27 cellular contexts compared by ENCODE assay signal in the genomic region with DNA sequence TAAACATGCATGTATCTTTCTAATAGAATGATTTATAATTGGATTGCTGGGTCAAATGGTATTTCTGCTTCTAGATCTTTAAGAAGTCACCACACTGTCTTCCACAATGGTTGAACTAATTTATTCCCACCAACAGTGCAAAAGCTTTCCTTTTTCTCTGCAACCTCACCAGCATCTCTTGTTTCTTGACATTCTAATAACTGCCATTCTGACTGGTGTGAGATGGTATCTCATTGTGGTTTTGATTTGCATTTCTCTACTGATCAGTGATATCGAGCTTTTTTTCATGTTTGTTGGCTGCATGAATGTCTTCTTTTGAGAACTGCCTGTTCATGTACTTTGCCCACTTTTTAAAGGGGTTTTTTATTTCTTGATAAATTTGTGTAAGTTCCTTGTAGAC.
DNase-seq lines count a peak whose midpoint lies in the region; ATAC-seq and TF ChIP-seq lines count a peak whose summit lies in the region.
"Had no signal": no experiment of that assay in that cellular context is flagged by ENCODE, and none has a peak within 500 bp of the region (broad histone marks: within the 10 kb centered on the region; RNA-seq: fewer than 3 reads in every experiment).

No MANE protein-coding gene starts in this region.

- H3K4me2 ChIP-seq in Karpas-422 (ENCODE audit: low read depth, low read length, poor library complexity, severe bottlenecking) (no peak overlapping the region), mammary epithelial cell (ENCODE audit: insufficient read depth, low read depth, low read length) (no peak overlapping the region)

- H3K9me3 ChIP-seq in Karpas-422 (ENCODE audit: low read length) (no peaks in the 10 kb centered on the region), mammary epithelial cell (replicated peaks; ENCODE audit: insufficient read depth, low read length) (no peaks in the 10 kb centered on the region)
- H3K9me3 ChIP-seq: ascending aorta, ovary, suprapubic skin, vagina had no signal

- peaks cover 8 to 23% of the 10 kb centered on the region in 2 donors for H3K36me3 Mint-ChIP-seq in activated T-cell treated with anti-CD3 and anti-CD28 coated beads, Interleukin-2, amount 50 U/mL, for 72 hours (ENCODE audit: insufficient read depth in 2 of 2)
- peaks cover 17% of the 10 kb centered on the region for H3K36me3 Mint-ChIP-seq in activated naive CD8-positive, alpha-beta T cell
- peaks cover 62% of the 10 kb centered on the region for H3K36me3 Mint-ChIP-seq in stimulated activated effector memory CD8-positive, alpha-beta T cell treated with anti-CD3 and anti-CD28 coated beads, Interleukin-12 subunit alpha, Interleukin-12 subunit beta, amount 100 ng/mL, for 72 hours

- peak overlapping the region in 1 of 2 donors; percentile 2 for H3K4me3 Mint-ChIP-seq in activated T-cell treated with anti-CD3 and anti-CD28 coated beads, Interleukin-2, amount 50 U/mL, for 72 hours
- peak overlapping the region; percentile 30 for H3K4me3 Mint-ChIP-seq in activated naive CD8-positive, alpha-beta T cell
- H3K4me3 Mint-ChIP-seq in stimulated activated effector memory CD8-positive, alpha-beta T cell treated with anti-CD3 and anti-CD28 coated beads, Interleukin-12 subunit alpha, Interleukin-12 subunit beta, amount 100 ng/mL, for 72 hours, result no peak overlapping the region
- H3K4me3 Mint-ChIP-seq: CD14-positive monocyte, memory B cell had no signal

- peak overlapping the region; percentile 80 for H3K27ac Mint-ChIP-seq in activated T-cell treated with anti-CD3 and anti-CD28 coated beads, Interleukin-2, amount 50 U/mL, for 72 hours
- H3K27ac Mint-ChIP-seq in activated naive CD8-positive, alpha-beta T cell, result peak overlapping the region; percentile 72
- peak overlapping the region; percentile 29 for H3K27ac Mint-ChIP-seq in stimulated activated effector memory CD8-positive, alpha-beta T cell treated with anti-CD3 and anti-CD28 coated beads, Interleukin-12 subunit alpha, Interleukin-12 subunit beta, amount 100 ng/mL, for 72 hours
- H3K27ac Mint-ChIP-seq: memory B cell had no signal

- no peak for TF ChIP-seq CTCF in mammary epithelial cell (conservative IDR thresholded peaks at IDR 0.05 in 1 of 2, IDR thresholded peaks at IDR 0.05 in 1 of 2; ENCODE audit: extremely low read depth in 1 of 2, insufficient read depth in 1 of 2, low read depth in 1 of 2, low read length in 2 of 2)

- 91% methylated on average over 1 of the region's 1 CpG for WGBS in mammary epithelial cell (ENCODE audit: low coverage, missing lambda C conversion rate)

- H3K4me3 ChIP-seq in Karpas-422 (ENCODE audit: low read length) (no peak overlapping the region), mammary epithelial cell (replicated peaks in 1 of 3; ENCODE audit: insufficient read depth in 1 of 3, low read depth in 2 of 3, low read length in 3 of 3) (no peak overlapping the region)
- H3K4me3 ChIP-seq: ascending aorta, K562, ovary, suprapubic skin, vagina had no signal

- H3K27me3 Mint-ChIP-seq in activated T-cell treated with anti-CD3 and anti-CD28 coated beads, Interleukin-2, amount 50 U/mL, for 72 hours (ENCODE audit: low read depth), result no peaks in the 10 kb centered on the region
- H3K27me3 Mint-ChIP-seq in activated naive CD8-positive, alpha-beta T cell, result no peaks in the 10 kb centered on the region
- H3K27me3 Mint-ChIP-seq: memory B cell had no signal

- peaks cover 33% of the 10 kb centered on the region for H3K79me2 ChIP-seq in Karpas-422 (ENCODE audit: low read length)
- H3K79me2 ChIP-seq in mammary epithelial cell (ENCODE audit: insufficient read depth, low read length), result no peaks in the 10 kb centered on the region

- H2AFZ ChIP-seq in Karpas-422 (ENCODE audit: low read length) (no peak overlapping the region), mammary epithelial cell (ENCODE audit: low read depth, low read length) (no peak overlapping the region)

- dilution Hi-C loops in mammary epithelial cell (cut with HindIII; ENCODE audit: low sequenced_read_pairs), result loop anchor here (5.0 kb wide), 1 partner anchor 59 kb away; no protein-coding TSS in a partner anchor

- H3K4me1 Mint-ChIP-seq in activated T-cell treated with anti-CD3 and anti-CD28 coated beads, Interleukin-2, amount 50 U/mL, for 72 hours (ENCODE audit: low read depth), result peaks cover 68% of the 10 kb centered on the region
- peaks cover 70% of the 10 kb centered on the region for H3K4me1 Mint-ChIP-seq in activated naive CD8-positive, alpha-beta T cell (ENCODE audit: low read depth)
- peaks cover 51% of the 10 kb centered on the region for H3K4me1 Mint-ChIP-seq in stimulated activated effector memory CD8-positive, alpha-beta T cell treated with anti-CD3 and anti-CD28 coated beads, Interleukin-12 subunit alpha, Interleukin-12 subunit beta, amount 100 ng/mL, for 72 hours

- DNase-seq in activated T-cell treated with anti-CD3 and anti-CD28 coated beads, Interleukin-2, amount 50 U/mL, for 72 hours, result no peak
- DNase-seq in activated T-cell treated with anti-CD3 and anti-CD28 coated beads, Interleukin-2, amount 50 U/mL, for 1 hour, result no peak
- no peak for DNase-seq in Karpas-422
- no peak for DNase-seq in stimulated activated effector memory CD8-positive, alpha-beta T cell treated with anti-CD3 and anti-CD28 coated beads, Interleukin-12 subunit alpha, Interleukin-12 subunit beta, amount 100 ng/mL, for 72 hours (ENCODE audit: low spot score in 2 of 2)
- no peak for DNase-seq in HUDEP-2 (lab: John Stamatoyannopoulos, UW; ENCODE audit: unreplicated experiment in 76 of 76)
- DNase-seq in mammary epithelial cell, result no peak
- DNase-seq: ACHN; activated CD4-positive, alpha-beta T cell treated with anti-CD3 and anti-CD28 coated beads, Interleukin-2, amount 50 U/mL, for 48 hours; activated effector memory CD4-positive, alpha-beta T cell treated with anti-CD3 and anti-CD28 coated beads, Interleukin-2, amount 50 U/mL, for 16 hours; cerebellar nuclear complex; effector CD4-positive, alpha-beta T cell; foreskin melanocyte; kidney; NCI-H1694 treated with DMSO at 0.1 percent for 48 hours; NCI-H82; ovary; right cardiac atrium; Right ventricle myocardium superior; stimulated activated CD4-positive, alpha-beta T cell treated with anti-CD3 and anti-CD28 coated beads, Interleukin-15, amount 100 ng/mL, for 24 hours had no signal

- H3K27ac ChIP-seq in Karpas-422 (ENCODE audit: low read length), result peak overlapping the region; percentile 100
- no peak overlapping the region for H3K27ac ChIP-seq in mammary epithelial cell (ENCODE audit: insufficient read depth, low read depth, low read length)
- H3K27ac ChIP-seq: ascending aorta, ovary, suprapubic skin, vagina had no signal

- peaks cover 7% of the 10 kb centered on the region; the same call in 1 of the 2 replicates for H3K36me3 ChIP-seq in Karpas-422 (ENCODE audit: insufficient read depth, low read length)
- H3K36me3 ChIP-seq in mammary epithelial cell (ENCODE audit: insufficient read depth, low read length), result no peaks in the 10 kb centered on the region
- H3K36me3 ChIP-seq: ascending aorta, ovary, suprapubic skin, vagina had no signal

- intact Hi-C loops in mammary epithelial cell (cut with micrococcal nuclease), result no loop called here

- H3K27me3 ChIP-seq in Karpas-422 (ENCODE audit: low read length), result no peaks in the 10 kb centered on the region
- H3K27me3 ChIP-seq in mammary epithelial cell (ENCODE audit: insufficient read depth, low read length), result no peaks in the 10 kb centered on the region
- H3K27me3 ChIP-seq: ascending aorta, ovary, suprapubic skin, vagina had no signal

- H4K20me1 ChIP-seq in Karpas-422 (ENCODE audit: insufficient read depth, low read depth, low read length) (no peaks in the 10 kb centered on the region), mammary epithelial cell (ENCODE audit: insufficient read depth, low read length) (no peaks in the 10 kb centered on the region)

- no peak overlapping the region for H3K9ac ChIP-seq in Karpas-422 (ENCODE audit: low read length)
- H3K9ac ChIP-seq in mammary epithelial cell (ENCODE audit: insufficient read depth, low read length), result no peak overlapping the region

- ATAC-seq in activated T-cell treated with anti-CD3 and anti-CD28 coated beads, Interleukin-2, amount 50 U/mL, for 72 hours (replicated peaks in 1 of 2), result peak in 1 of 2 donors; percentile 16
- no peak for ATAC-seq in stimulated activated effector memory CD8-positive, alpha-beta T cell treated with anti-CD3 and anti-CD28 coated beads, Interleukin-12 subunit alpha, Interleukin-12 subunit beta, amount 100 ng/mL, for 72 hours
- no peak for ATAC-seq in GM19463 (IDR thresholded peaks at IDR 0.05; ENCODE audit: unreplicated experiment)
- ATAC-seq: K562, right cardiac atrium had no signal

- CTCF ChIA-PET in mammary epithelial cell (lab: Charles Lee; ENCODE audit: low non-redundant PET), result no interaction called here

- in situ Hi-C loops in mammary epithelial cell (cut with MboI; ENCODE audit: low sequenced_read_pairs in 2 of 2), result no loop called here

- BruUV-seq in mammary epithelial cell (replicated peaks; lab: Mats Ljungman, UMichigan), result no TSS peak

- no peaks in the 10 kb centered on the region for H3K9me3 Mint-ChIP-seq in activated T-cell treated with anti-CD3 and anti-CD28 coated beads, Interleukin-2, amount 50 U/mL, for 72 hours
- no peaks in the 10 kb centered on the region for H3K9me3 Mint-ChIP-seq in activated naive CD8-positive, alpha-beta T cell (ENCODE audit: low read depth)
- H3K9me3 Mint-ChIP-seq in stimulated activated effector memory CD8-positive, alpha-beta T cell treated with anti-CD3 and anti-CD28 coated beads, Interleukin-12 subunit alpha, Interleukin-12 subunit beta, amount 100 ng/mL, for 72 hours, result no peaks in the 10 kb centered on the region
- H3K9me3 Mint-ChIP-seq: CD14-positive monocyte, memory B cell had no signal

- peaks cover 54% of the 10 kb centered on the region for H3K4me1 ChIP-seq in Karpas-422 (ENCODE audit: low read length)
- no peaks in the 10 kb centered on the region for H3K4me1 ChIP-seq in mammary epithelial cell (ENCODE audit: insufficient read depth, low read length)
- H3K4me1 ChIP-seq: suprapubic skin had no signal

- H3K9me2 ChIP-seq in Karpas-422 (replicated peaks; ENCODE audit: insufficient read depth, low read length), result no peaks in the 10 kb centered on the region

Comparison
In these comparisons a context has a peak if more than half of its experiments do, and no peak if none do; other contexts are left out.
1. H3K27ac Mint-ChIP-seq: peak in every context shown above with its lines; median percentile 80 in activated T-cell treated with anti-CD3 and anti-CD28 coated beads, Interleukin-2, amount 50 U/mL, for 72 hours; 72 in activated naive CD8-positive, alpha-beta T cell; 29 in stimulated activated effector memory CD8-positive, alpha-beta T cell treated with anti-CD3 and anti-CD28 coated beads, Interleukin-12 subunit alpha, Interleukin-12 subunit beta, amount 100 ng/mL, for 72 hours.